ENCODE assay signal across 1 cellular context in genomic region chr1:145827966-145828365, GRCh38.
TF ChIP-seq lines count a peak whose summit lies in the region.

No MANE protein-coding gene starts in this region.

TF ChIP-seq in HepG2, 621 proteins besides CTCF, POLR2A, EP300 and RAD21:
- TF ChIP-seq RBFOX2 (IDR thresholded peaks at IDR 0.05; ENCODE audit: low read depth, low read length) (0 out of 2 replicates have a peak, but pooled peaks have one; percentile 1), ZNF232 (CRISPR knock-in tag; IDR thresholded peaks at IDR 0.05; ENCODE audit: borderline replicate concordance) (no peak), FOSL1 (CRISPR knock-in tag; IDR thresholded peaks at IDR 0.05; ENCODE audit: borderline replicate concordance) (no peak), PRDM10 (CRISPR knock-in tag; IDR thresholded peaks at IDR 0.05; ENCODE audit: low read depth) (no peak), AKNA (CRISPR knock-in tag; IDR thresholded peaks at IDR 0.05; ENCODE audit: borderline replicate concordance) (no peak), SPEN (CRISPR knock-in tag; IDR thresholded peaks at IDR 0.05; ENCODE audit: low read depth) (no peak), ZNF513 (CRISPR knock-in tag; conservative IDR thresholded peaks at IDR 0.05) (no peak)
